Comparison of ENCODE assay signal across 10 cellular contexts in the genomic region with DNA sequence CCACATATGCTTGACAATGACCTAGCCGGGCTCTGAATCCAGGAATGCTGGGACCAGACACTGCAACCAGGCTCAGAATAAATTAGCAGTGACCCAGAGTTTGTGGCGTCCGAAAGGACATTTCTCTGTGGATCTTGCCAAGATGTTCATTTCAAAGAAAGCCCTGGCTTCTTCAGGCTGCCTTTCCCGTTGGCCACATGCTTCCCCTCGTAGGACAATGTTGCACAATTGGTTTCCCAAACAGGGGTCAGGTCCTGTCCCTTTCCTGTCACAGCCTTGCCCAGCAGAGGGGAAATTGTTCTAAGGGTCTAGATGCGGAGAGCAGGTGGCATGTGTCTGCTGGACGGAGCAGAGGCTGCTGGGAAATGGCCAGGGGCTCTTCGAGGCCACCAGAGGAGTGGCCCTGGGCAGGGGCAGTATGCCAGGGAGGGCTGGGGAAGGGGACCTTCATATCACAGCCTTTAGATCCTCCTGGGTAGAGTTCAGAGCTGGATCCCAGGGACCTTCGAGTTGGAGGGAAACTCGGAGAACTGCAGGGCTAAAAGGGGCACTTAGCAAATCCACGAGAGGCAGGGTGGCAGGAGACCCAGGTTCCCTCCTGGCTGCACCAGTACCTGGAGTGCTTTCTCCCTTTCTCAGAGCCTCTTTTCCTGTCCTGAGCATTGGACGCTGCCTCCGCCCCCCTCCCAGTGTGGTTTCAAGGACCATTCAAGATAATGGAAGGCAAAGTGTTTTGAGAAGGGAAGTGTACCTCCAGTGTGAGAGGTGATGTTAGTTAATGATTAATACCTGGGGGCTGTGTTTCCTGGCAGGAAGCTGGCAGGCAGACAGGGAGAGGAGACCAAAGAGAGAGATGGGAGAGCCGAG. TPM values are rescaled to one million over a fixed set of nuclear protein-coding genes. Genes with fewer than 3 reads are reported as not detected.
A peak's percentile ranks its signal among the peaks of the same experiment; 100 is the strongest.
DNase-seq lines count a peak whose midpoint lies in the region; ATAC-seq, FAIRE-seq and TF ChIP-seq lines count a peak whose summit lies in the region.
"Had no signal": no experiment of that assay in that cellular context is flagged by ENCODE, and none has a peak within 500 bp of the region (broad histone marks: within the 10 kb centered on the region; RNA-seq: fewer than 3 reads in every experiment).

No MANE protein-coding gene starts in this region.

- peak; percentile 87 to 99 (median 96) for TF ChIP-seq EP300 in upper lobe of left lung (IDR thresholded peaks at IDR 0.05)

- no peak for TF ChIP-seq POLR2A in upper lobe of left lung (IDR thresholded peaks at IDR 0.05)

- no peak overlapping the region for H3K4me3 ChIP-seq in heart right ventricle
- no peak overlapping the region for H3K4me3 ChIP-seq in bronchial epithelial cell (ENCODE audit: low read depth, low read length)
- no peak overlapping the region for H3K4me3 ChIP-seq in upper lobe of left lung

- peaks cover 26 to 69% (median 56%) of the 10 kb centered on the region in 9 donors for H3K4me1 ChIP-seq in heart right ventricle
- H3K4me1 ChIP-seq in upper lobe of left lung: peaks cover 41 to 74% (median 56%) of the 10 kb centered on the region in 4 donors

- peak; percentile 25 to 34 for DNase-seq in heart right ventricle
- DNase-seq in left ventricle myocardium superior: no peak
- DNase-seq in bronchial epithelial cell (ENCODE audit: low read depth): no peak
- peak; percentile 21 for DNase-seq in medulla oblongata (ENCODE audit: extremely low spot score)
- DNase-seq in upper lobe of left lung: peak in 1 of 2 donors; percentile 81
- DNase-seq in NCI-H1436 treated with DMSO at 0.1 percent for 48 hours (lab: John Stamatoyannopoulos, UW): no peak
- DNase-seq: naive thymus-derived CD8-positive, alpha-beta T cell; NCI-H510A treated with DMSO at 0.1 percent for 48 hours had no signal

- TF ChIP-seq CTCF in heart right ventricle (IDR thresholded peaks at IDR 0.05): no peak
- TF ChIP-seq CTCF in bronchial epithelial cell (IDR thresholded peaks at IDR 0.05; ENCODE audit: insufficient read depth, low read length, severe bottlenecking): no peak
- no peak for TF ChIP-seq CTCF in upper lobe of left lung (IDR thresholded peaks at IDR 0.05)

- intact Hi-C loops in heart right ventricle (cut with DNase I): loop anchor here in 6 of 10 donors (5.0 kb wide), 5 partner anchors 37 to 92 kb away; a partner anchor contains a TSS
- intact Hi-C loops in left ventricle myocardium superior (cut with micrococcal nuclease): no loop called here

- H3K36me3 ChIP-seq in heart right ventricle (no peaks in the 10 kb centered on the region), bronchial epithelial cell (ENCODE audit: control insufficient read depth, insufficient read depth, low read length) (no peaks in the 10 kb centered on the region), upper lobe of left lung (no peaks in the 10 kb centered on the region)

- peak; percentile 43 for FAIRE-seq in bronchial epithelial cell (lab: Jason Lieb, UNC)

- H3K27me3 ChIP-seq in heart right ventricle: no peaks in the 10 kb centered on the region
- peaks cover 2% of the 10 kb centered on the region for H3K27me3 ChIP-seq in bronchial epithelial cell (ENCODE audit: control insufficient read depth, insufficient read depth, low read length)
- H3K27me3 ChIP-seq in upper lobe of left lung: no peaks in the 10 kb centered on the region

- H3K27ac ChIP-seq in heart right ventricle (peak overlapping the region in 7 of 10 donors; percentile 5 to 72 (median 56)), upper lobe of left lung (peak overlapping the region; percentile 60 to 89 (median 73))

- 43 to 56% methylated on average over 14 of the region's 14 CpGs for WGBS in heart right ventricle, 2 donors
- 28 to 36% methylated on average over 9 to 14 of the region's 14 CpGs for WGBS in upper lobe of left lung, 2 donors

- peak in 3 of 8 donors; percentile 13 to 38 (median 24) for ATAC-seq in heart right ventricle
- ATAC-seq in left ventricle myocardium superior: no peak
- peak in 1 of 2 donors; percentile 70 for ATAC-seq in upper lobe of left lung (ENCODE audit: low FRiP score in 2 of 2)
- ATAC-seq in GM18519 (IDR thresholded peaks at IDR 0.05; ENCODE audit: low FRiP score, unreplicated experiment): no peak
- ATAC-seq in GM19023 (IDR thresholded peaks at IDR 0.05; ENCODE audit: unreplicated experiment): no peak
- ATAC-seq: naive thymus-derived CD8-positive, alpha-beta T cell had no signal

- no peaks in the 10 kb centered on the region for H3K9me3 ChIP-seq in heart right ventricle
- no peaks in the 10 kb centered on the region for H3K9me3 ChIP-seq in upper lobe of left lung

RNA-seq across cellular contexts. Expression of a gene that starts 42.3 kb away (rescaled TPM):
- total RNA-seq in heart right ventricle (10 to 100 TPM in 8 of 10 donors, 1 to 10 TPM in 2; 8.4 to 64.9 (median 25.7) TPM), left ventricle myocardium superior (16.1 TPM), bronchial epithelial cell (0.26 TPM in 2 replicates), upper lobe of left lung (100 to 1,000 TPM in 4 of 6 donors, 10 to 100 TPM in 2; 83.2 to 255 (median 168) TPM)
- polyA plus RNA-seq in heart right ventricle: 10 to 100 TPM; 24.1 to 37.7 TPM
- total RNA-seq: naive thymus-derived CD8-positive, alpha-beta T cell had no signal
- polyA plus RNA-seq: naive thymus-derived CD8-positive, alpha-beta T cell had no signal

Comparison
In these comparisons a context has a peak if more than half of its experiments do, and no peak if none do; other contexts are left out.
1. DNase-seq: peak in heart right ventricle (2 of 2) and medulla oblongata (single experiment); none in left ventricle myocardium superior (single experiment), bronchial epithelial cell (single experiment) and NCI-H1436 treated with DMSO at 0.1 percent for 48 hours (single experiment).